ENCODE assay signal across 1 cellular context in genomic region chr17:51166987-51167931, GRCh38.
TF ChIP-seq lines count a peak whose summit lies in the region.

No MANE protein-coding gene starts in this region.

TF ChIP-seq in HepG2, 621 proteins besides CTCF, POLR2A, EP300 and RAD21 (continued from another document and continues in another):
- TF ChIP-seq DMTF1 (CRISPR knock-in tag; IDR thresholded peaks at IDR 0.05) (no peak), IKZF1 (IDR thresholded peaks at IDR 0.05) (no peak), ZNF264 (CRISPR knock-in tag; IDR thresholded peaks at IDR 0.05) (no peak), HNRNPK (IDR thresholded peaks at IDR 0.05; ENCODE audit: low read depth, low read length, poor library complexity, severe bottlenecking) (no peak), TIGD3 (CRISPR knock-in tag; IDR thresholded peaks at IDR 0.05; ENCODE audit: borderline replicate concordance) (peak; percentile 63; the same call in 1 of the 2 replicates), KDM1A (CRISPR knock-in tag; IDR thresholded peaks at IDR 0.05) (no peak), ZNF577 (CRISPR knock-in tag; IDR thresholded peaks at IDR 0.05; ENCODE audit: borderline replicate concordance, low read depth) (peak; percentile 47; the same call in 1 of the 2 replicates), SPEN (CRISPR knock-in tag; IDR thresholded peaks at IDR 0.05; ENCODE audit: low read depth) (no peak), ZNF75D (CRISPR knock-in tag; IDR thresholded peaks at IDR 0.05; ENCODE audit: borderline replicate concordance) (no peak), SCMH1 (CRISPR knock-in tag; IDR thresholded peaks at IDR 0.05; ENCODE audit: borderline replicate concordance) (no peak), ZNF543 (CRISPR knock-in tag; IDR thresholded peaks at IDR 0.05) (peak; percentile 70; the same call in 1 of the 2 replicates), ZNF292 (CRISPR knock-in tag; IDR thresholded peaks at IDR 0.05; ENCODE audit: borderline replicate concordance, low read depth) (no peak), MAX (IDR thresholded peaks at IDR 0.05) (no peak), ZNF790 (CRISPR knock-in tag; IDR thresholded peaks at IDR 0.05; ENCODE audit: borderline replicate concordance) (no peak), KDM6A (CRISPR knock-in tag; IDR thresholded peaks at IDR 0.05; ENCODE audit: low read depth) (no peak), SATB2 (CRISPR knock-in tag; IDR thresholded peaks at IDR 0.05) (no peak; the same call in 1 of the 2 replicates), CAMTA2 (CRISPR knock-in tag; IDR thresholded peaks at IDR 0.05; ENCODE audit: borderline replicate concordance) (no peak), ASH2L (IDR thresholded peaks at IDR 0.05; ENCODE audit: insufficient read length, low read depth, low read length) (peak; percentile 47), ZFP36L2 (CRISPR knock-in tag; IDR thresholded peaks at IDR 0.05) (no peak), ZBTB49 (CRISPR knock-in tag; IDR thresholded peaks at IDR 0.05; ENCODE audit: borderline replicate concordance) (no peak), HOMEZ (CRISPR knock-in tag; IDR thresholded peaks at IDR 0.05; ENCODE audit: low read depth) (no peak), HINFP (CRISPR knock-in tag; IDR thresholded peaks at IDR 0.05; ENCODE audit: low read depth) (0 out of 2 replicates have a peak, but pooled peaks have one; percentile 18), MBNL3 (CRISPR knock-in tag; conservative IDR thresholded peaks at IDR 0.05) (no peak), SOX6 (IDR thresholded peaks at IDR 0.05) (no peak), SOX6 (CRISPR knock-in tag; IDR thresholded peaks at IDR 0.05) (0 out of 2 replicates have a peak, but pooled peaks have one; percentile 22), BATF2 (CRISPR knock-in tag; IDR thresholded peaks at IDR 0.05) (no peak), SOX5 (CRISPR knock-in tag; IDR thresholded peaks at IDR 0.05; ENCODE audit: borderline replicate concordance) (no peak), POGZ (CRISPR knock-in tag; IDR thresholded peaks at IDR 0.05) (no peak), ZNF142 (CRISPR knock-in tag; IDR thresholded peaks at IDR 0.05) (0 out of 2 replicates have a peak, but pooled peaks have one; percentile 3), MTA3 (CRISPR knock-in tag; IDR thresholded peaks at IDR 0.05) (no peak), RBM39 (IDR thresholded peaks at IDR 0.05; ENCODE audit: low read depth, low read length, poor library complexity, severe bottlenecking) (peak; percentile 60), NFKB2 (CRISPR knock-in tag; IDR thresholded peaks at IDR 0.05; ENCODE audit: borderline replicate concordance) (0 out of 2 replicates have a peak, but pooled peaks have one; percentile 10), MTF2 (CRISPR knock-in tag; IDR thresholded peaks at IDR 0.05; ENCODE audit: borderline replicate concordance) (no peak), CSRNP1 (CRISPR knock-in tag; IDR thresholded peaks at IDR 0.05) (peak; percentile 80), KDM5A (IDR thresholded peaks at IDR 0.05; ENCODE audit: borderline replicate concordance, low read length) (peak; percentile 57), ZNF234 (CRISPR knock-in tag; conservative IDR thresholded peaks at IDR 0.05) (no peak; the same call in 1 of the 2 replicates), THAP9 (CRISPR knock-in tag; IDR thresholded peaks at IDR 0.05; ENCODE audit: borderline replicate concordance) (peak; percentile 67; the same call in 1 of the 2 replicates), RBM22 (optimal IDR thresholded peaks at IDR 0.05; ENCODE audit: low read length) (no peak), NKX3-1 (CRISPR knock-in tag; IDR thresholded peaks at IDR 0.05) (no peak)
